Comparison of ENCODE assay signal across 8 cellular contexts in genomic region chr6:148441454-148441911, GRCh38.
A peak's percentile ranks its signal among the peaks of the same experiment; 100 is the strongest.
DNase-seq lines count a peak whose midpoint lies in the region; ATAC-seq, FAIRE-seq and TF ChIP-seq lines count a peak whose summit lies in the region.

No MANE protein-coding gene starts in this region.

- DNase-seq in SKM-1 treated with dmso at 0.1 percent for 144 hours (lab: John Stamatoyannopoulos, UW; ENCODE audit: unreplicated experiment), result peak; percentile 75
- no peak for DNase-seq in left cardiac atrium
- no peak for DNase-seq in thyroid gland
- no peak for DNase-seq in GM12892 (ENCODE audit: insufficient read length)
- DNase-seq in DMS79 (lab: John Stamatoyannopoulos, UW), result no peak

- no peak for TF ChIP-seq CTCF in thyroid gland (IDR thresholded peaks at IDR 0.05)

- peak overlapping the region; percentile 26 for H3K4me3 ChIP-seq in ACC112 (ENCODE audit: low read depth, low read length)
- no peak overlapping the region for H3K4me3 ChIP-seq in thyroid gland (replicated peaks in 1 of 3)

- H3K9me3 ChIP-seq in thyroid gland, result no peaks in the 10 kb centered on the region

- WGBS in thyroid gland, 2 donors, result 29 to 32% methylated on average over 4 of the region's 4 CpGs

- intact Hi-C loops in left cardiac atrium (cut with DNase I), result no loop called here
- intact Hi-C loops in thyroid gland (cut with DNase I), result no loop called here

- TF ChIP-seq POLR2A in thyroid gland (IDR thresholded peaks at IDR 0.05) (no peak), GM12892 (IDR thresholded peaks at IDR 0.05; ENCODE audit: low read depth, low read length) (no peak)

- FAIRE-seq in GM12892 (lab: Jason Lieb, UNC), result no peak

- H3K36me3 ChIP-seq in ACC112 (ENCODE audit: insufficient read depth, low read length) (peaks cover 11% of the 10 kb centered on the region; the same call in 1 of the 2 replicates), thyroid gland (no peaks in the 10 kb centered on the region)

- peak overlapping the region; percentile 2 for H2AFZ ChIP-seq in ACC112 (ENCODE audit: low read length, unreplicated experiment)

- H3K4me1 ChIP-seq in ACC112 (ENCODE audit: control insufficient read depth, insufficient read depth, low read length, unreplicated experiment) (peaks cover 63% of the 10 kb centered on the region), thyroid gland (peaks cover 48 to 68% of the 10 kb centered on the region in 2 donors)

- peaks cover 4% of the 10 kb centered on the region for H3K79me2 ChIP-seq in ACC112 (ENCODE audit: control insufficient read depth, insufficient read depth, low read length, unreplicated experiment)

- H3K27me3 ChIP-seq in ACC112 (ENCODE audit: insufficient read depth, low read length) (no peaks in the 10 kb centered on the region), thyroid gland (no peaks in the 10 kb centered on the region)

- H3K27ac ChIP-seq in ACC112 (ENCODE audit: low read depth, low read length) (peak overlapping the region; percentile 95), thyroid gland (peak overlapping the region; percentile 61 to 96 (median 82))

- ATAC-seq in HG02759 (IDR thresholded peaks at IDR 0.05; ENCODE audit: unreplicated experiment) (peak; percentile 84), left cardiac atrium (peak; percentile 24 to 76), GM21737 (IDR thresholded peaks at IDR 0.05; ENCODE audit: unreplicated experiment) (no peak)
